In the genomic region with DNA sequence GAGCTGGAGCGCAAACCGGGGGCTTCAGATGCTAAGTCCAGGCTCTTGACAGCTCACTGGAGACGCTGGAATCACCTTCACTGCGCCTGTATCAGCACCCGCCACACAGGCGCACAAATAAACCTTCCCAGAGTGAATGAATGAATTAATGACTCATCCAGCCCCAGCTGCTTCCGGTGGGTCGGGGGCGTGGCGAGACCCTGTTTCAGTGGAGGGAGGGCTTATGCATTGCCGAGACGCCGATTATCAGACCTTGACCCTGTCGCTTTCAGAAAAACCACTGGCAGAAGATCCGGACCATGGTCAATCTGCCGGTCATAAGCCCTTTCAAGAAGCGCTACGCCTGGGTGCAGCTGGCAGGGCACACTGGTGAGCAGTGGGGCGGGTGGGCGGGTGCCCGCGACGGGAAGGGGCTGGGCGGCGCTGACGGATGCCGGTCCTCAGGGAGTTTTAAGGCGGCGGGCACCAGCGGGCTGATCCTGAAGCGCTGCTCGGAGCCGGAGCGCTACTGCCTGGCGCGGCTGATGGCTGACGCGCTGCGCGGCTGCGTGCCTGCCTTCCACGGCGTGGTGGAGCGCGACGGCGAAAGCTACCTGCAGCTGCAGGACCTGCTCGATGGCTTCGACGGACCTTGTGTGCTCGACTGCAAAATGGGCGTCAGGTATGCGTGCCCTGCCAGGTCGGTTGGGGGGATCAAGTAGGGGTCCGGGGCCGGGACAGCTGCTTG, we compare ENCODE assay signal across 1 cellular context.
TF ChIP-seq lines count a peak whose summit lies in the region.

No MANE protein-coding gene starts in this region.

TF ChIP-seq in IMR-90, 13 proteins besides CTCF, POLR2A, EP300 and RAD21:
- TF ChIP-seq MAZ (IDR thresholded peaks at IDR 0.05; ENCODE audit: borderline replicate concordance, low read depth, low read length) = no peak
- TF ChIP-seq, protein P1, sequence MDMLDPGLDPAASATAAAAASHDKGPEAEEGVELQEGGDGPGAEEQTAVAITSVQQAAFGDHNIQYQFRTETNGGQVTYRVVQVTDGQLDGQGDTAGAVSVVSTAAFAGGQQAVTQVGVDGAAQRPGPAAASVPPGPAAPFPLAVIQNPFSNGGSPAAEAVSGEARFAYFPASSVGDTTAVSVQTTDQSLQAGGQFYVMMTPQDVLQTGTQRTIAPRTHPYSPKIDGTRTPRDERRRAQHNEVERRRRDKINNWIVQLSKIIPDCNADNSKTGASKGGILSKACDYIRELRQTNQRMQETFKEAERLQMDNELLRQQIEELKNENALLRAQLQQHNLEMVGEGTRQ (IDR thresholded peaks at IDR 0.05; ENCODE audit: low read depth, low read length) = no peak
- peak; percentile 43; the same call in 1 of the 2 replicates for TF ChIP-seq FOS (IDR thresholded peaks at IDR 0.05; ENCODE audit: low read depth, low read length)
